In genomic region chr7:4631664-4632171, GRCh38 we compare ENCODE assay signal across 8 cellular contexts. TPM values are rescaled to one million over a fixed set of nuclear protein-coding genes. Genes with fewer than 3 reads are reported as not detected.
DNase-seq lines count a peak whose midpoint lies in the region; ATAC-seq and TF ChIP-seq lines count a peak whose summit lies in the region.

No MANE protein-coding gene starts in this region.

- no peak overlapping the region for H3K27ac Mint-ChIP-seq in activated CD8-positive, alpha-beta T cell treated with anti-CD3 and anti-CD28 coated beads, Interleukin-2, amount 10 ng/mL, durations not matched to agents 7 days and 5 days

- no peaks in the 10 kb centered on the region for H3K27me3 ChIP-seq in cardiac muscle cell
- no peaks in the 10 kb centered on the region for H3K27me3 ChIP-seq in parathyroid adenoma (ENCODE audit: control insufficient read depth, insufficient read depth, low read length)

- CTCF ChIA-PET in activated CD8-positive, alpha-beta T cell treated with anti-CD3 and anti-CD28 coated beads, Interleukin-2, amount 10 ng/mL, durations not matched to agents 7 days and 5 days (lab: Charles Lee): no interaction called here

- no peaks in the 10 kb centered on the region for H3K9me3 Mint-ChIP-seq in activated CD8-positive, alpha-beta T cell treated with anti-CD3 and anti-CD28 coated beads, Interleukin-2, amount 10 ng/mL, durations not matched to agents 7 days and 5 days (ENCODE audit: insufficient read depth)

- POLR2A ChIA-PET in activated CD8-positive, alpha-beta T cell treated with anti-CD3 and anti-CD28 coated beads, Interleukin-2, amount 10 ng/mL, durations not matched to agents 7 days and 5 days (lab: Charles Lee): no interaction called here

- no peak overlapping the region for H3K9ac ChIP-seq in parathyroid adenoma

- TF ChIP-seq CTCF in cardiac muscle cell (IDR thresholded peaks at IDR 0.05; ENCODE audit: low read depth, low read length) (peak; percentile 82), parathyroid adenoma (IDR thresholded peaks at IDR 0.05) (peak; percentile 79)

- H3K4me3 Mint-ChIP-seq in activated CD8-positive, alpha-beta T cell treated with anti-CD3 and anti-CD28 coated beads, Interleukin-2, amount 10 ng/mL, durations not matched to agents 7 days and 5 days: no peak overlapping the region

- no peak overlapping the region for H3K4me3 ChIP-seq in cardiac muscle cell
- no peak overlapping the region for H3K4me3 ChIP-seq in parathyroid adenoma (ENCODE audit: low read depth, low read length)

- no peak for ATAC-seq in activated CD8-positive, alpha-beta T cell treated with anti-CD3 and anti-CD28 coated beads, Interleukin-2, amount 10 ng/mL, durations not matched to agents 7 days and 5 days
- ATAC-seq in HG03460 (IDR thresholded peaks at IDR 0.05; ENCODE audit: unreplicated experiment): no peak

- peak overlapping the region; percentile 39 for H3K4me2 ChIP-seq in parathyroid adenoma (ENCODE audit: low read length)

- H3K36me3 Mint-ChIP-seq in activated CD8-positive, alpha-beta T cell treated with anti-CD3 and anti-CD28 coated beads, Interleukin-2, amount 10 ng/mL, durations not matched to agents 7 days and 5 days (ENCODE audit: low read depth): no peaks in the 10 kb centered on the region

- no peaks in the 10 kb centered on the region for H3K79me2 ChIP-seq in parathyroid adenoma

- H3K27ac ChIP-seq in cardiac muscle cell: no peak overlapping the region
- no peak overlapping the region for H3K27ac ChIP-seq in parathyroid adenoma

- H3K4me1 ChIP-seq in cardiac muscle cell (ENCODE audit: low read depth): no peaks in the 10 kb centered on the region
- peaks cover 3% of the 10 kb centered on the region for H3K4me1 ChIP-seq in parathyroid adenoma

- no peaks in the 10 kb centered on the region for H3K27me3 Mint-ChIP-seq in activated CD8-positive, alpha-beta T cell treated with anti-CD3 and anti-CD28 coated beads, Interleukin-2, amount 10 ng/mL, durations not matched to agents 7 days and 5 days (ENCODE audit: low read depth)

- no peaks in the 10 kb centered on the region for H3K36me3 ChIP-seq in cardiac muscle cell
- H3K36me3 ChIP-seq in parathyroid adenoma (ENCODE audit: control insufficient read depth, insufficient read depth, low read length): no peaks in the 10 kb centered on the region

- H3K4me1 Mint-ChIP-seq in activated CD8-positive, alpha-beta T cell treated with anti-CD3 and anti-CD28 coated beads, Interleukin-2, amount 10 ng/mL, durations not matched to agents 7 days and 5 days (ENCODE audit: low read depth): no peaks in the 10 kb centered on the region

- H3K9me3 ChIP-seq in cardiac muscle cell (ENCODE audit: low read depth) (no peaks in the 10 kb centered on the region), parathyroid adenoma (ENCODE audit: control insufficient read depth, low read length) (no peaks in the 10 kb centered on the region)

- DNase-seq in GDM1 (lab: John Stamatoyannopoulos, UW) (peak; percentile 63), NCI-H2029 treated with DMSO at 0.1 percent for 48 hours (lab: John Stamatoyannopoulos, UW) (peak; percentile 15), amniotic epithelial cell (ENCODE audit: low read depth) (peak; percentile 96), cardiac muscle cell (ENCODE audit: low read depth in 1 of 2, low spot score in 1 of 2) (peak; percentile 61 to 96), germinal center (ENCODE audit: low spot score) (no peak)
- DNase-seq in activated CD8-positive, alpha-beta T cell treated with anti-CD3 and anti-CD28 coated beads, Interleukin-2, amount 10 ng/mL, durations not matched to agents 7 days and 5 days: no peak

- peak overlapping the region; percentile 52 for H2AFZ ChIP-seq in parathyroid adenoma

RNA-seq across cellular contexts. Expression of gene FOXK1, which starts 50.4 kb away (rescaled TPM):
- 26.8 and 55.0 TPM in 2 replicates for total RNA-seq in cardiac muscle cell
- 8.7 and 14.4 TPM in 2 replicates for polyA plus RNA-seq in cardiac muscle cell
- 10 to 100 TPM; 26.8 to 28.5 TPM for total RNA-seq in activated CD8-positive, alpha-beta T cell treated with anti-CD3 and anti-CD28 coated beads, Interleukin-2, amount 10 ng/mL, durations not matched to agents 7 days and 5 days

Comparison
In these comparisons a context has a peak if more than half of its experiments do, and no peak if none do; other contexts are left out.
1. DNase-seq: peak in GDM1 (single experiment), NCI-H2029 treated with DMSO at 0.1 percent for 48 hours (single experiment), amniotic epithelial cell (single experiment) and cardiac muscle cell (2 of 2); none in activated CD8-positive, alpha-beta T cell treated with anti-CD3 and anti-CD28 coated beads, Interleukin-2, amount 10 ng/mL, durations not matched to agents 7 days and 5 days (single experiment) and germinal center (single experiment).